In genomic region chr1:13832536-13832935, GRCh38 we compare ENCODE assay signal across 25 cellular contexts.
A peak's percentile ranks its signal among the peaks of the same experiment; 100 is the strongest.
DNase-seq lines count a peak whose midpoint lies in the region; ATAC-seq lines count a peak whose summit lies in the region.
"Had no signal": no experiment of that assay in that cellular context is flagged by ENCODE, and none has a peak within 500 bp of the region (broad histone marks: within the 10 kb centered on the region; RNA-seq: fewer than 3 reads in every experiment).

No MANE protein-coding gene starts in this region.

- peaks cover 0 to 2% of the 10 kb centered on the region in 2 donors for H3K4me1 Mint-ChIP-seq in natural killer cell treated with Interleukin-12 subunit alpha and Interleukin-12 subunit beta and Interleukin-15 and Interleukin-18, amount 100 ng/mL, for 72 hours (ENCODE audit: low read depth in 2 of 2)
- H3K4me1 Mint-ChIP-seq: brain, neural progenitor cell had no signal

- intact Hi-C loops in left colon (cut with DNase I, micrococcal nuclease) = no loop called here

- H3K4me3 Mint-ChIP-seq in natural killer cell treated with Interleukin-12 subunit alpha and Interleukin-12 subunit beta and Interleukin-15 and Interleukin-18, amount 100 ng/mL, for 72 hours = no peak overlapping the region
- H3K4me3 Mint-ChIP-seq: brain; CD4-positive, CD25-positive, alpha-beta regulatory T cell; H9; neural progenitor cell; stimulated activated memory B cell treated with anti-CD40 and anti-IgM and Interleukin-4, amounts not matched to agents 10 μg/mL and 1 μg/mL and 100 μg/mL, for 72 hours; T-helper 2 cell treated with Interferon-gamma antibody and Interleukin-4, amounts not matched to agents 5 μg/mL and 100 μg/mL, for 36 hours; WTC11 had no signal

- peaks cover 1 to 7% of the 10 kb centered on the region in 2 donors for H3K27me3 Mint-ChIP-seq in natural killer cell treated with Interleukin-12 subunit alpha and Interleukin-12 subunit beta and Interleukin-15 and Interleukin-18, amount 100 ng/mL, for 72 hours
- H3K27me3 Mint-ChIP-seq: brain; CD4-positive, CD25-positive, alpha-beta regulatory T cell had no signal

- no peak overlapping the region for H3K27ac Mint-ChIP-seq in natural killer cell treated with Interleukin-12 subunit alpha and Interleukin-12 subunit beta and Interleukin-15 and Interleukin-18, amount 100 ng/mL, for 72 hours
- H3K27ac Mint-ChIP-seq: brain; CD4-positive, CD25-positive, alpha-beta regulatory T cell; H9; neural progenitor cell; stimulated activated memory B cell treated with anti-CD40 and anti-IgM and Interleukin-4, amounts not matched to agents 10 μg/mL and 1 μg/mL and 100 μg/mL, for 72 hours; T-helper 2 cell treated with Interferon-gamma antibody and Interleukin-4, amounts not matched to agents 5 μg/mL and 100 μg/mL, for 36 hours; WTC11 had no signal

- no peaks in the 10 kb centered on the region for H3K36me3 Mint-ChIP-seq in natural killer cell treated with Interleukin-12 subunit alpha and Interleukin-12 subunit beta and Interleukin-15 and Interleukin-18, amount 100 ng/mL, for 72 hours
- H3K36me3 Mint-ChIP-seq: brain; CD4-positive, CD25-positive, alpha-beta regulatory T cell; neural progenitor cell; stimulated activated memory B cell treated with anti-CD40 and anti-IgM and Interleukin-4, amounts not matched to agents 10 μg/mL and 1 μg/mL and 100 μg/mL, for 72 hours; WTC11 had no signal

- DNase-seq in NCI-H1092 (lab: John Stamatoyannopoulos, UW) (peak; percentile 68), NCI-H2029 (lab: John Stamatoyannopoulos, UW) (peak; percentile 89), NCI-H510A treated with DMSO at 0.1 percent for 48 hours (lab: John Stamatoyannopoulos, UW) (peak; percentile 81), left colon (peak; percentile 63 to 76), AG20443 (ENCODE audit: low spot score) (no peak)
- no peak for DNase-seq in natural killer cell treated with Interleukin-12 subunit alpha and Interleukin-12 subunit beta and Interleukin-15 and Interleukin-18, amount 100 ng/mL, for 72 hours (ENCODE audit: low spot score)
- DNase-seq: activated CD4-positive, alpha-beta T cell treated with anti-CD3 and anti-CD28 coated beads, Interleukin-2, amount 50 U/mL, for 48 hours; activated effector memory CD4-positive, alpha-beta T cell treated with anti-CD3 and anti-CD28 coated beads, Interleukin-2, amount 50 U/mL, for 16 hours; CD4-positive, CD25-positive, alpha-beta regulatory T cell; effector CD8-positive, alpha-beta T cell; erythroblast; foreskin melanocyte; GF-D8; H9; lower lobe of right lung; MM.1S; NCI-H446 treated with DMSO at 0.1 percent for 48 hours had no signal

- no peaks in the 10 kb centered on the region for H3K9me3 Mint-ChIP-seq in natural killer cell treated with Interleukin-12 subunit alpha and Interleukin-12 subunit beta and Interleukin-15 and Interleukin-18, amount 100 ng/mL, for 72 hours
- H3K9me3 Mint-ChIP-seq: CD4-positive, CD25-positive, alpha-beta regulatory T cell; stimulated activated memory B cell treated with anti-CD40 and anti-IgM and Interleukin-4, amounts not matched to agents 10 μg/mL and 1 μg/mL and 100 μg/mL, for 72 hours; T-helper 2 cell treated with Interferon-gamma antibody and Interleukin-4, amounts not matched to agents 5 μg/mL and 100 μg/mL, for 36 hours had no signal

- ATAC-seq in left colon (peak; percentile 64), GM18867 (IDR thresholded peaks at IDR 0.05; ENCODE audit: unreplicated experiment) (no peak)
- no peak for ATAC-seq in natural killer cell treated with Interleukin-12 subunit alpha and Interleukin-12 subunit beta and Interleukin-15 and Interleukin-18, amount 100 ng/mL, for 72 hours
- ATAC-seq: K562; lower lobe of right lung; SK-N-SH treated with all-trans-retinoic acid at 6 μM for 48 hours; stimulated activated memory B cell treated with anti-CD40 and anti-IgM and Interleukin-4, amounts not matched to agents 10 μg/mL and 1 μg/mL and 100 μg/mL, for 72 hours; WTC11 had no signal

Comparison
In these comparisons a context has a peak if more than half of its experiments do, and no peak if none do; other contexts are left out.
1. DNase-seq: peak in NCI-H1092 (single experiment), NCI-H2029 (single experiment), NCI-H510A treated with DMSO at 0.1 percent for 48 hours (single experiment) and left colon (2 of 2); none in natural killer cell treated with Interleukin-12 subunit alpha and Interleukin-12 subunit beta and Interleukin-15 and Interleukin-18, amount 100 ng/mL, for 72 hours (single experiment) and AG20443 (single experiment).